ENCODE assay signal across 23 cellular contexts in genomic region chr5:141495456-141495811, GRCh38. TPM values are rescaled to one million over a fixed set of nuclear protein-coding genes. Genes with fewer than 3 reads are reported as not detected.
DNase-seq lines count a peak whose midpoint lies in the region; ATAC-seq and TF ChIP-seq lines count a peak whose summit lies in the region.
"Had no signal": no experiment of that assay in that cellular context is flagged by ENCODE, and none has a peak within 500 bp of the region (broad histone marks: within the 10 kb centered on the region; RNA-seq: fewer than 3 reads in every experiment).

No MANE protein-coding gene starts in this region.

- no peaks in the 10 kb centered on the region for H3K4me1 ChIP-seq in breast epithelium
- H3K4me1 ChIP-seq in mammary epithelial cell (ENCODE audit: insufficient read depth, low read length), result peaks cover 26% of the 10 kb centered on the region
- H3K4me1 ChIP-seq in upper lobe of left lung, result peaks cover 18 to 28% (median 23%) of the 10 kb centered on the region in 4 donors
- H3K4me1 ChIP-seq: psoas muscle had no signal

- H3K9me3 ChIP-seq in breast epithelium (no peaks in the 10 kb centered on the region), mammary epithelial cell (replicated peaks; ENCODE audit: insufficient read depth, low read length) (no peaks in the 10 kb centered on the region), upper lobe of left lung (no peaks in the 10 kb centered on the region)
- H3K9me3 ChIP-seq: heart left ventricle, psoas muscle had no signal

- no peak for ATAC-seq in upper lobe of left lung (ENCODE audit: low FRiP score in 2 of 2)
- ATAC-seq in activated CD8-positive, alpha-beta T cell treated with anti-CD3 and anti-CD28 coated beads for 36 hours, result no peak
- ATAC-seq in HG03457 (IDR thresholded peaks at IDR 0.05; ENCODE audit: unreplicated experiment), result no peak
- ATAC-seq: heart left ventricle, left cardiac atrium, psoas muscle had no signal

- H3K79me2 ChIP-seq in mammary epithelial cell (ENCODE audit: insufficient read depth, low read length), result peaks cover 3% of the 10 kb centered on the region

- H3K4me2 ChIP-seq in mammary epithelial cell (ENCODE audit: insufficient read depth, low read depth, low read length), result no peak overlapping the region

- no peak for TF ChIP-seq POLR2A in breast epithelium (IDR thresholded peaks at IDR 0.05)
- TF ChIP-seq POLR2A in upper lobe of left lung (IDR thresholded peaks at IDR 0.05), result no peak

- BruUV-seq in mammary epithelial cell (replicated peaks; lab: Mats Ljungman, UMichigan), result no TSS peak

- TF ChIP-seq EP300 in upper lobe of left lung (IDR thresholded peaks at IDR 0.05), result no peak

- no peaks in the 10 kb centered on the region for H4K20me1 ChIP-seq in mammary epithelial cell (ENCODE audit: insufficient read depth, low read length)

- TF ChIP-seq CTCF in breast epithelium (IDR thresholded peaks at IDR 0.05) (no peak), mammary epithelial cell (conservative IDR thresholded peaks at IDR 0.05 in 1 of 2, IDR thresholded peaks at IDR 0.05 in 1 of 2; ENCODE audit: extremely low read depth in 1 of 2, insufficient read depth in 1 of 2, low read depth in 1 of 2, low read length in 2 of 2) (no peak), dorsolateral prefrontal cortex (IDR thresholded peaks at IDR 0.05 in 54 of 56, conservative IDR thresholded peaks at IDR 0.05 in 2 of 56; ENCODE audit: low read depth in 1 of 56, partially characterized antibody in 56 of 56) (no peak), mesothelial cell of epicardium (IDR thresholded peaks at IDR 0.05; ENCODE audit: unreplicated experiment) (no peak), upper lobe of left lung (IDR thresholded peaks at IDR 0.05) (no peak)
- no peak for TF ChIP-seq CTCF in activated CD8-positive, alpha-beta T cell treated with anti-CD3 and anti-CD28 coated beads for 36 hours (IDR thresholded peaks at IDR 0.05)

- H3K36me3 ChIP-seq in breast epithelium (no peaks in the 10 kb centered on the region), mammary epithelial cell (ENCODE audit: insufficient read depth, low read length) (no peaks in the 10 kb centered on the region), upper lobe of left lung (peaks cover 0 to 20% (median 5%) of the 10 kb centered on the region in 4 donors)

- 47% methylated on average over 7 of the region's 8 CpGs for WGBS in mammary epithelial cell (ENCODE audit: low coverage, missing lambda C conversion rate)
- 80 to 87% methylated on average over 8 of the region's 8 CpGs for WGBS in upper lobe of left lung, 2 donors

- peaks cover 25% of the 10 kb centered on the region for H3K4me1 Mint-ChIP-seq in mesothelial cell of epicardium
- H3K4me1 Mint-ChIP-seq in activated CD8-positive, alpha-beta T cell treated with anti-CD3 and anti-CD28 coated beads for 36 hours (ENCODE audit: low read depth), result peaks cover 8% of the 10 kb centered on the region

- intact Hi-C loops in breast epithelium (cut with DNase I; ENCODE audit: low total_unique reads) (no loop called here), mammary epithelial cell (cut with micrococcal nuclease) (no loop called here), dorsolateral prefrontal cortex (cut with DNase I) (no loop called here)
- intact Hi-C loops in activated CD8-positive, alpha-beta T cell treated with anti-CD3 and anti-CD28 coated beads for 36 hours (cut with micrococcal nuclease), result no loop called here

- no peak overlapping the region for H2AFZ ChIP-seq in mammary epithelial cell (ENCODE audit: low read depth, low read length)

- no peaks in the 10 kb centered on the region for H3K27me3 ChIP-seq in breast epithelium
- no peaks in the 10 kb centered on the region for H3K27me3 ChIP-seq in mammary epithelial cell (ENCODE audit: insufficient read depth, low read length)
- H3K27me3 ChIP-seq in dorsolateral prefrontal cortex, result peaks cover 0 to 31% (median 0%) of the 10 kb centered on the region in 45 donors
- H3K27me3 ChIP-seq in upper lobe of left lung, result peaks cover 0 to 17% (median 3%) of the 10 kb centered on the region in 4 donors

- H3K9ac ChIP-seq in mammary epithelial cell (ENCODE audit: insufficient read depth, low read length), result no peak overlapping the region

- H3K27ac Mint-ChIP-seq in mesothelial cell of epicardium, result peak overlapping the region; percentile 84
- H3K27ac Mint-ChIP-seq in activated CD8-positive, alpha-beta T cell treated with anti-CD3 and anti-CD28 coated beads for 36 hours, result no peak overlapping the region
- H3K27ac Mint-ChIP-seq: dendritic cell treated with granulocyte-macrophage colony-stimulating factor and Interleukin-4, amounts not matched to agents 40 ng/mL and 50 ng/mL, for 4 days; naive B cell had no signal

- no peaks in the 10 kb centered on the region for H3K27me3 Mint-ChIP-seq in mesothelial cell of epicardium (ENCODE audit: low read depth)
- H3K27me3 Mint-ChIP-seq in activated CD8-positive, alpha-beta T cell treated with anti-CD3 and anti-CD28 coated beads for 36 hours, result peaks cover 57% of the 10 kb centered on the region

- H3K36me3 Mint-ChIP-seq in mesothelial cell of epicardium, result peaks cover 22% of the 10 kb centered on the region
- H3K36me3 Mint-ChIP-seq in activated CD8-positive, alpha-beta T cell treated with anti-CD3 and anti-CD28 coated beads for 36 hours (ENCODE audit: low read depth), result no peaks in the 10 kb centered on the region
- H3K36me3 Mint-ChIP-seq: CD14-positive monocyte had no signal

- H3K4me3 ChIP-seq in breast epithelium, result no peak overlapping the region
- H3K4me3 ChIP-seq in mammary epithelial cell (replicated peaks in 1 of 3; ENCODE audit: insufficient read depth in 1 of 3, low read depth in 2 of 3, low read length in 3 of 3), result no peak overlapping the region
- H3K4me3 ChIP-seq in dorsolateral prefrontal cortex, result peak overlapping the region in 53 of 59 donors; percentile 4 to 70 (median 48)
- no peak overlapping the region for H3K4me3 ChIP-seq in upper lobe of left lung
- H3K4me3 ChIP-seq: heart left ventricle, psoas muscle had no signal

- H3K4me3 Mint-ChIP-seq in mesothelial cell of epicardium, result peak overlapping the region; percentile 63
- no peak overlapping the region for H3K4me3 Mint-ChIP-seq in activated CD8-positive, alpha-beta T cell treated with anti-CD3 and anti-CD28 coated beads for 36 hours
- H3K4me3 Mint-ChIP-seq: dendritic cell treated with granulocyte-macrophage colony-stimulating factor and Interleukin-4, amounts not matched to agents 40 ng/mL and 50 ng/mL, for 4 days had no signal

- H3K27ac ChIP-seq in breast epithelium (peak overlapping the region; percentile 68 to 82), mammary epithelial cell (ENCODE audit: insufficient read depth, low read depth, low read length) (no peak overlapping the region), dorsolateral prefrontal cortex (peak overlapping the region in 57 of 59 donors; percentile 22 to 96 (median 89)), upper lobe of left lung (peak overlapping the region in 3 of 4 donors; percentile 11 to 71 (median 48))
- H3K27ac ChIP-seq: psoas muscle had no signal

- no peak for DNase-seq in breast epithelium (ENCODE audit: low spot score in 2 of 2)
- DNase-seq in mammary epithelial cell, result no peak
- DNase-seq in dorsolateral prefrontal cortex, result no peak
- DNase-seq in mesothelial cell of epicardium (ENCODE audit: low spot score in 2 of 2, unreplicated experiment in 2 of 2), result no peak
- no peak for DNase-seq in upper lobe of left lung
- no peak for DNase-seq in activated CD8-positive, alpha-beta T cell treated with anti-CD3 and anti-CD28 coated beads for 36 hours
- DNase-seq in GM19240 (ENCODE audit: insufficient read length, low spot score), result no peak
- DNase-seq: 8988T; activated CD4-positive, CD25-positive, alpha-beta regulatory T cell; activated effector memory CD4-positive, alpha-beta T cell treated with Interleukin-2 at 50 U/mL for 16 hours; aorta; DMS79 treated with DMSO at 0.1 percent for 48 hours; heart left ventricle; Kasumi-1; left cardiac atrium; naive B cell; NCI-H1105 treated with DMSO at 0.1 percent for 48 hours; psoas muscle; stimulated activated naive CD4-positive, alpha-beta T cell treated with Interleukin-2 at 50 U/mL for 16 hours had no signal

- CTCF ChIA-PET in mammary epithelial cell (lab: Charles Lee; ENCODE audit: low non-redundant PET), result no interaction called here
- CTCF ChIA-PET in activated CD8-positive, alpha-beta T cell treated with anti-CD3 and anti-CD28 coated beads for 36 hours (lab: Charles Lee), result interaction anchor here (2.4 kb wide), 1 partner anchor 10 kb away, joined by 6 read pairs; the partner anchor contains the start of gene PCDHGC4

- H3K9me3 Mint-ChIP-seq in mesothelial cell of epicardium, result no peaks in the 10 kb centered on the region
- no peaks in the 10 kb centered on the region for H3K9me3 Mint-ChIP-seq in activated CD8-positive, alpha-beta T cell treated with anti-CD3 and anti-CD28 coated beads for 36 hours
- H3K9me3 Mint-ChIP-seq: dendritic cell treated with granulocyte-macrophage colony-stimulating factor and Interleukin-4, amounts not matched to agents 40 ng/mL and 50 ng/mL, for 4 days had no signal

- dilution Hi-C loops in mammary epithelial cell (cut with HindIII; ENCODE audit: low sequenced_read_pairs), result no loop called here

- in situ Hi-C loops in mammary epithelial cell (cut with MboI; ENCODE audit: low sequenced_read_pairs in 2 of 2), result no loop called here

- POLR2A ChIA-PET in activated CD8-positive, alpha-beta T cell treated with anti-CD3 and anti-CD28 coated beads for 36 hours (lab: Charles Lee), result interaction anchor here (0.8 to 1.1 kb wide), 2 partner anchors 12 to 19 kb away, joined by 3 read pairs; no protein-coding TSS in a partner anchor

RNA-seq across cellular contexts. Expression of gene PCDHGC5, which starts 6.6 kb away (rescaled TPM):
- total RNA-seq in breast epithelium (1 to 10 TPM; 2.1 to 3.5 (median 3.3) TPM), mammary epithelial cell (1 to 10 TPM; 1.8 to 3.3 TPM), dorsolateral prefrontal cortex (10 to 100 TPM; 21.8 to 82.1 (median 50.7) TPM), mesothelial cell of epicardium (2.6 to 3.5 TPM (median 3.5 TPM) in 3 replicates), upper lobe of left lung (10 to 100 TPM in 1 of 6 donors, 1 to 10 TPM in 3, under 1 TPM in 2; 0.61 to 11.5 (median 1.4) TPM)
- polyA plus RNA-seq in mammary epithelial cell, result 0.59 TPM
- 1.7 TPM for polyA minus RNA-seq in mammary epithelial cell
- total RNA-seq in activated CD8-positive, alpha-beta T cell treated with anti-CD3 and anti-CD28 coated beads for 36 hours, result not detected
- total RNA-seq: T-helper 1 cell treated with Interleukin-12 subunit alpha and Interleukin-12 subunit beta and Interleukin-4 antibody, amounts not matched to agents 30 ng/mL and 1 ng/mL, for 36 hours had no signal
- polyA plus RNA-seq: CD14-positive monocyte had no signal

RNA-seq across cellular contexts. Expression of gene PCDHGC4, which starts 10.6 kb away (rescaled TPM):
- total RNA-seq in breast epithelium (1 to 10 TPM; 2.6 to 6.2 (median 6.0) TPM), mammary epithelial cell (1 to 10 TPM; 1.2 to 2.7 TPM), dorsolateral prefrontal cortex (10 to 100 TPM in 118 of 120 experiments, 1 to 10 TPM in 2; 9.0 to 35.3 (median 19.4) TPM), mesothelial cell of epicardium (5.2 to 6.2 TPM (median 5.2 TPM) in 3 replicates), upper lobe of left lung (10 to 100 TPM in 1 of 6 donors, 1 to 10 TPM in 4, under 1 TPM in 1; 0.69 to 24.7 (median 1.8) TPM)
- 0.14 TPM for polyA plus RNA-seq in mammary epithelial cell
- polyA minus RNA-seq in mammary epithelial cell, result 0.21 TPM
- total RNA-seq in activated CD8-positive, alpha-beta T cell treated with anti-CD3 and anti-CD28 coated beads for 36 hours, result not detected
- total RNA-seq: T-helper 1 cell treated with Interleukin-12 subunit alpha and Interleukin-12 subunit beta and Interleukin-4 antibody, amounts not matched to agents 30 ng/mL and 1 ng/mL, for 36 hours had no signal
- polyA plus RNA-seq: CD14-positive monocyte had no signal

RNA-seq across cellular contexts. Expression of gene PCDHGC3, which starts 19.7 kb away (rescaled TPM):
- total RNA-seq in breast epithelium (10 to 100 TPM; 29.6 to 41.6 (median 35.1) TPM), mammary epithelial cell (10 to 100 TPM; 74.7 to 76.3 TPM), dorsolateral prefrontal cortex (100 to 1,000 TPM in 119 of 120 experiments, 10 to 100 TPM in 1; 96.7 to 415 (median 161) TPM), mesothelial cell of epicardium (80.2 to 82.9 TPM (median 80.6 TPM) in 3 replicates), upper lobe of left lung (100 to 1,000 TPM in 1 of 6 donors, 10 to 100 TPM in 5; 26.4 to 116 (median 50.1) TPM)
- polyA plus RNA-seq in mammary epithelial cell, result 48.6 TPM
- polyA minus RNA-seq in mammary epithelial cell, result 134 TPM
- not detected for total RNA-seq in activated CD8-positive, alpha-beta T cell treated with anti-CD3 and anti-CD28 coated beads for 36 hours
- total RNA-seq: T-helper 1 cell treated with Interleukin-12 subunit alpha and Interleukin-12 subunit beta and Interleukin-4 antibody, amounts not matched to agents 30 ng/mL and 1 ng/mL, for 36 hours had no signal

Comparison
In these comparisons a context has a peak if more than half of its experiments do, and no peak if none do; other contexts are left out.
1. H3K4me3 ChIP-seq: peak in dorsolateral prefrontal cortex (53 of 59); none in breast epithelium (0 of 3), mammary epithelial cell (0 of 3) and upper lobe of left lung (0 of 4).
2. RNA of gene PCDHGC3, which starts 19.7 kb away (total RNA-seq): 96.7 to 415 TPM in dorsolateral prefrontal cortex, 80.2 to 82.9 TPM in mesothelial cell of epicardium, 74.7 to 76.3 TPM in mammary epithelial cell, 26.4 to 116 TPM in upper lobe of left lung and 29.6 to 41.6 TPM in breast epithelium; not detected in activated CD8-positive, alpha-beta T cell treated with anti-CD3 and anti-CD28 coated beads for 36 hours; every median in the first group is over 10 times any median in the second.